In the genomic region with DNA sequence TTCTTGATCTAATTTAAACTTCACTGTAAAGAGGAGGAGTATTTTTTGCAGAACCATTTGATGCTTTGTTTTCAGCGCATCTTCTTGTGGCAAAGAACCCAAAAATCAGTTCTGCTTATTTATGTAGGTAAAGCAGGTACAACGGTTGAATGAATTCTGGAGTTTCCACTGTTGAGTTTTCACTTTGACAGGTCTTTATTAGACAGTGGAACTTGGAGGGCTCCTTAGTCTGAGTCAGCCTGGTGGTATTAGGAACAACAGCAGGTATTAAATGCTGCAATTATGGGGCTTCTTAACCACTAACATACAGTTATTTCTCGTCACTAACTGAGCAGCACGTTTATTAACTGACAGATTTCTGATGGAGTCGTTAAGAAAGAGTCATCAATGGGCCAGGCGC, we compare ENCODE assay signal across 7 cellular contexts.
DNase-seq lines count a peak whose midpoint lies in the region; ATAC-seq and TF ChIP-seq lines count a peak whose summit lies in the region.

No MANE protein-coding gene starts in this region.

- no peaks in the 10 kb centered on the region for H3K9me3 Mint-ChIP-seq in stimulated activated effector memory CD8-positive, alpha-beta T cell treated with anti-CD3 and anti-CD28 coated beads, Interleukin-12 subunit alpha, Interleukin-12 subunit beta, amount 100 ng/mL, for 72 hours

- no peak overlapping the region for H3K27ac ChIP-seq in SU-DHL-6 (ENCODE audit: low read depth, low read length)

- peaks cover 28% of the 10 kb centered on the region for H3K4me1 Mint-ChIP-seq in stimulated activated effector memory CD8-positive, alpha-beta T cell treated with anti-CD3 and anti-CD28 coated beads, Interleukin-12 subunit alpha, Interleukin-12 subunit beta, amount 100 ng/mL, for 72 hours

- peak overlapping the region; percentile 78 for H3K9ac ChIP-seq in SU-DHL-6 (ENCODE audit: low read length)

- H3F3A ChIP-seq in SU-DHL-6 (ENCODE audit: insufficient read depth) = no peaks in the 10 kb centered on the region

- no peaks in the 10 kb centered on the region for H3K9me3 ChIP-seq in SU-DHL-6 (ENCODE audit: insufficient read depth, low read length)

- H3K27me3 ChIP-seq in SU-DHL-6 (ENCODE audit: low read length) = no peaks in the 10 kb centered on the region

- H3K36me3 Mint-ChIP-seq in stimulated activated effector memory CD8-positive, alpha-beta T cell treated with anti-CD3 and anti-CD28 coated beads, Interleukin-12 subunit alpha, Interleukin-12 subunit beta, amount 100 ng/mL, for 72 hours = peaks cover 40% of the 10 kb centered on the region

- peak; percentile 51 for DNase-seq in germinal center (ENCODE audit: low spot score)
- no peak for DNase-seq in stimulated activated effector memory CD8-positive, alpha-beta T cell treated with anti-CD3 and anti-CD28 coated beads, Interleukin-12 subunit alpha, Interleukin-12 subunit beta, amount 100 ng/mL, for 72 hours (ENCODE audit: low spot score in 2 of 2)
- DNase-seq in iPS-NIHi7 (ENCODE audit: extremely low spot score) = no peak
- no peak for DNase-seq in NK-92 treated with Interleukin-12 subunit alpha and Interleukin-12 subunit beta, amount 100 ng/mL, for 24 hours (lab: John Stamatoyannopoulos, UW)

- ATAC-seq in GM19351 (IDR thresholded peaks at IDR 0.05; ENCODE audit: unreplicated experiment) (peak; percentile 17), GM21576 (IDR thresholded peaks at IDR 0.05; ENCODE audit: unreplicated experiment) (no peak)
- ATAC-seq in stimulated activated effector memory CD8-positive, alpha-beta T cell treated with anti-CD3 and anti-CD28 coated beads, Interleukin-12 subunit alpha, Interleukin-12 subunit beta, amount 100 ng/mL, for 72 hours = no peak

- peak overlapping the region; percentile 71 for H3K4me2 ChIP-seq in SU-DHL-6 (ENCODE audit: low read depth, low read length, poor library complexity, severe bottlenecking)

- H3K79me2 ChIP-seq in SU-DHL-6 (ENCODE audit: insufficient read depth, low read length) = peaks cover 44% of the 10 kb centered on the region

- 0 out of 2 replicates have a peak, but pooled peaks cover 3% of the 10 kb centered on the region for H3K36me3 ChIP-seq in SU-DHL-6 (ENCODE audit: low read length)

- peak overlapping the region; percentile 100 for H3K4me3 Mint-ChIP-seq in stimulated activated effector memory CD8-positive, alpha-beta T cell treated with anti-CD3 and anti-CD28 coated beads, Interleukin-12 subunit alpha, Interleukin-12 subunit beta, amount 100 ng/mL, for 72 hours

- no peak overlapping the region for H2AFZ ChIP-seq in SU-DHL-6 (ENCODE audit: low read depth, low read length, severe bottlenecking)

- H3K4me3 ChIP-seq in SU-DHL-6 (ENCODE audit: insufficient read depth, low read length, poor library complexity, severe bottlenecking) = peak overlapping the region; percentile 74

- no peaks in the 10 kb centered on the region for H3K9me2 ChIP-seq in SU-DHL-6 (replicated peaks; ENCODE audit: insufficient read depth, low read length)

- H3K27ac Mint-ChIP-seq in stimulated activated effector memory CD8-positive, alpha-beta T cell treated with anti-CD3 and anti-CD28 coated beads, Interleukin-12 subunit alpha, Interleukin-12 subunit beta, amount 100 ng/mL, for 72 hours = peak overlapping the region; percentile 99

- no peak for TF ChIP-seq CTCF in SU-DHL-6 (IDR thresholded peaks at IDR 0.05; ENCODE audit: insufficient read depth, low read length, poor library complexity, severe bottlenecking)

- no peaks in the 10 kb centered on the region for H4K20me1 ChIP-seq in SU-DHL-6 (ENCODE audit: low read depth, low read length)
